In the genomic region with DNA sequence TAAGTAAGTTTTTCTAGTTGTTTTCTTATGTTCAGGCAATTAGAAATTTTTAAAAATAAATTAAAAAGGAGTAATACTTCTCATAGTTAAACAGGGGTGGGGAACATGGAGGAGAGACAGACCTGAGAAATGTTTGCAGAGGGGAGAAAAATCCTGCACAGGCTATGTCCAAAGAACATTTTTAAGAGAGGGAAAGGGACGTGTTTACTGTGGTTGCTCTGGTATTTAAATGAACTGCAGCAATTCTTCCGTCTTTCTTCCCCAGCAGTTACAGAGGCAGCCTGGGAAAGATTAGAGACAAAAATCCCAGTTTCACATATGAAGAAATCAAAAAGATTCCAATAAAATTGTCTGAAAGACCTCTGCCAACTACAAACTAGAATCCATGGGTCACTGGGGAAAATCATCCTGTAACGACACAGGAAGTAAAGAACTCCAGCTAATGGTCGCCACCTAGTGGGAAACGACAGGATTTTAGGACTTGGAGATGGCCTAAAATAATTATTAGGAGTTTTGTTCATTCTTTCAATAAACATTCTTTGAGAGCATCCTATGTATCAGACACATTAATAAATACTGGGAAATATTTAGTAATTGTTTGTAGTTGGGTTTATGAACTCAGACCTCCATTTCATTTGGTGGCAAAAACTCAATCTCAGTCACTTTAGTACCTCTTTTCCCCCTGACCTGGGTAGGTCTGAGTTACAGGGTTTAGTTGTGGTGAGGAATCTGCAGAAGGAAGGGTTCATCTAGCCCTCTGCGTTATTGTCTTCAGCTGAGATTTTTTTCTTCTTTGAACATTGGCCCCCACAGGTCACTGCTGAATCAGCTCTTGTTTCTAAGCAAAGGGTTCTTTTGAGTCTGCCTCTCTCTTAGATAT, we compare ENCODE assay signal across 8 cellular contexts.
A peak's percentile ranks its signal among the peaks of the same experiment; 100 is the strongest.
DNase-seq lines count a peak whose midpoint lies in the region; ATAC-seq, FAIRE-seq and TF ChIP-seq lines count a peak whose summit lies in the region.

No MANE protein-coding gene starts in this region.

- TF ChIP-seq POLR2A in H1 (IDR thresholded peaks at IDR 0.05; ENCODE audit: control extremely low read depth in 1 of 2, low read depth in 2 of 2, low read length in 2 of 2): no peak

- peak; percentile 93 for FAIRE-seq in H1 (lab: Jason Lieb, UNC)

- intact Hi-C loops in lower lobe of right lung (cut with DNase I): loop anchor here (5.0 kb wide), 1 partner anchor 118 kb away; no protein-coding TSS in a partner anchor

- TF ChIP-seq EP300 in H1 (IDR thresholded peaks at IDR 0.05; ENCODE audit: borderline replicate concordance in 1 of 2, low read depth in 2 of 2, low read length in 2 of 2): no peak

- H4K91ac ChIP-seq in H1 (replicated peaks; ENCODE audit: insufficient read length, low read length): no peak overlapping the region

- no peak overlapping the region for H3K18ac ChIP-seq in H1 (ENCODE audit: extremely low read depth, low read length)

- H2BK20ac ChIP-seq in H1 (ENCODE audit: low read length): no peak overlapping the region

- peak overlapping the region; percentile 89; the same call in 1 of the 2 replicates for H2AFZ ChIP-seq in H1 (ENCODE audit: low read length)

- no peak overlapping the region for H3K4ac ChIP-seq in H1 (replicated peaks; ENCODE audit: insufficient read length, low read depth, low read length)

- H3K4me2 ChIP-seq in H1 (ENCODE audit: insufficient read depth in 1 of 2, low read depth in 2 of 2, low read length in 2 of 2): no peak overlapping the region

- WGBS in H1 (ENCODE audit: extremely low coverage in 1 of 2, insufficient coverage in 1 of 2, insufficient read length in 1 of 2, insufficient replicate concordance in 2 of 2, low coverage in 1 of 2, low lambda C conversion rate in 2 of 2, missing lambda C conversion rate in 1 of 2), 2 experiments: 28% methylated on average over 6 of the region's 6 CpGs; no CpG with 5 or more reads in 1 of the 2 experiments

- H3K4me1 ChIP-seq in RWPE2 (ENCODE audit: insufficient read depth, poor library complexity, severe bottlenecking): no peaks in the 10 kb centered on the region
- H3K4me1 ChIP-seq in H1 (replicated peaks in 1 of 4; ENCODE audit: control insufficient read depth in 3 of 4, insufficient read depth in 4 of 4, low read length in 3 of 4): no peaks in the 10 kb centered on the region
- H3K4me1 ChIP-seq in lower lobe of right lung: no peaks in the 10 kb centered on the region
- H3K4me1 ChIP-seq in thoracic aorta (ENCODE audit: control insufficient read depth in 1 of 2, low read depth in 2 of 2): no peaks in the 10 kb centered on the region

- TF ChIP-seq CTCF in AG09309 (IDR thresholded peaks at IDR 0.05; ENCODE audit: control insufficient read depth, insufficient read depth, low read depth, low read length, missing control alignments) (peak; percentile 75), GM12865 (IDR thresholded peaks at IDR 0.05; ENCODE audit: insufficient read depth, low read depth, low read length, missing control alignments) (peak; percentile 65), RWPE2 (IDR thresholded peaks at IDR 0.05; ENCODE audit: poor library complexity, severe bottlenecking) (peak; percentile 85), H1 (IDR thresholded peaks at IDR 0.05; ENCODE audit: control extremely low read depth in 1 of 3, insufficient read depth in 1 of 3, low read depth in 1 of 3, low read length in 3 of 3) (peak in 2 of 3 experiments; percentile 75 to 85; a peak in 3 of 4 replicates), lower lobe of right lung (IDR thresholded peaks at IDR 0.05) (peak; percentile 75), thoracic aorta (IDR thresholded peaks at IDR 0.05) (peak; percentile 77)

- no peak overlapping the region for H2BK12ac ChIP-seq in H1 (ENCODE audit: low read depth, low read length)

- H3K56ac ChIP-seq in H1 (replicated peaks; ENCODE audit: insufficient read length, low read depth, low read length): no peak overlapping the region

- no peaks in the 10 kb centered on the region for H3K79me2 ChIP-seq in H1 (ENCODE audit: control insufficient read depth in 1 of 2, insufficient read depth in 2 of 2, low read length in 2 of 2)

- no peak overlapping the region for H2BK15ac ChIP-seq in H1 (ENCODE audit: low read length)

- POLR2A ChIA-PET in H1 (lab: Charles Lee; ENCODE audit: partially characterized antibody): interaction anchor here (1.7 kb wide), 1 partner anchor 116 kb away, joined by 5 read pairs; no protein-coding TSS in a partner anchor

- H3K27ac ChIP-seq in RWPE2 (ENCODE audit: poor library complexity, severe bottlenecking) (no peak overlapping the region), H1 (ENCODE audit: low read depth, low read length) (no peak overlapping the region), lower lobe of right lung (no peak overlapping the region), thoracic aorta (no peak overlapping the region)

- CTCF ChIA-PET in H1 (lab: Charles Lee; ENCODE audit: partially characterized antibody): interaction anchor here (0.7 to 4.8 kb wide), 39 partner anchors 8 to 253 kb away, joined by 3 to 79 read pairs (median 4); partner anchors contain the start of gene GOLIM4

- H3K9me3 ChIP-seq in RWPE2 (ENCODE audit: severe bottlenecking) (no peaks in the 10 kb centered on the region), H1 (ENCODE audit: insufficient read depth in 2 of 2, low read depth in 1 of 2, low read length in 1 of 2) (no peaks in the 10 kb centered on the region), lower lobe of right lung (no peaks in the 10 kb centered on the region), thoracic aorta (no peaks in the 10 kb centered on the region)

- no peak overlapping the region for H2BK5ac ChIP-seq in H1 (ENCODE audit: low read depth, low read length)

- DNase-seq in AG09309 (ENCODE audit: low read depth) (peak; percentile 60), GM12865 (ENCODE audit: low read depth) (peak; percentile 83), M059J (ENCODE audit: low read depth) (peak; percentile 81), RWPE2 (ENCODE audit: low spot score) (no peak), H1 (ENCODE audit: low read depth in 1 of 2, low spot score in 2 of 2) (no peak), lower lobe of right lung (no peak), thoracic aorta (ENCODE audit: low spot score) (no peak)

- H2BK120ac ChIP-seq in H1 (replicated peaks; ENCODE audit: low read depth, low read length): no peak overlapping the region

- H4K8ac ChIP-seq in H1 (ENCODE audit: extremely low read depth, insufficient read depth, low read length): no peak overlapping the region

- H3K9ac ChIP-seq in H1 (replicated peaks in 1 of 4; ENCODE audit: extremely low read depth in 1 of 4, low read depth in 3 of 4, low read length in 3 of 4): no peak overlapping the region

- no peaks in the 10 kb centered on the region for H3K23me2 ChIP-seq in H1 (ENCODE audit: low read depth, low read length)

- no peaks in the 10 kb centered on the region for H3K36me3 ChIP-seq in RWPE2 (ENCODE audit: low read depth)
- H3K36me3 ChIP-seq in H1 (ENCODE audit: control insufficient read depth in 2 of 4, insufficient read depth in 4 of 4, low read length in 3 of 4): no peaks in the 10 kb centered on the region
- no peaks in the 10 kb centered on the region for H3K36me3 ChIP-seq in lower lobe of right lung
- H3K36me3 ChIP-seq in thoracic aorta: no peaks in the 10 kb centered on the region

- no peak overlapping the region for H3K14ac ChIP-seq in H1 (ENCODE audit: insufficient read length)

- H4K5ac ChIP-seq in H1 (ENCODE audit: insufficient read length, low read depth, low read length): no peak overlapping the region

- no peak overlapping the region for H3K23ac ChIP-seq in H1 (ENCODE audit: insufficient read length)

- ATAC-seq in HG02571 (IDR thresholded peaks at IDR 0.05; ENCODE audit: unreplicated experiment) (peak; percentile 84), RWPE2 (ENCODE audit: low read depth) (peak; percentile 74), lower lobe of right lung (peak; percentile 68 to 87), thoracic aorta (ENCODE audit: insufficient number of reproducible peaks, low FRiP score, low read depth) (peak; percentile 61)

- peak; percentile 85 to 89 for TF ChIP-seq RAD21 in H1 (IDR thresholded peaks at IDR 0.05 in 1 of 2, conservative IDR thresholded peaks at IDR 0.05 in 1 of 2; ENCODE audit: low read depth in 2 of 2, low read length in 2 of 2)

- no peak overlapping the region for H2AK5ac ChIP-seq in H1 (ENCODE audit: low read depth, low read length)

- H3K27me3 ChIP-seq in RWPE2 (ENCODE audit: insufficient read depth, poor library complexity, severe bottlenecking) (no peaks in the 10 kb centered on the region), H1 (replicated peaks in 1 of 4; ENCODE audit: control insufficient read depth in 3 of 4, extremely low read depth in 1 of 4, insufficient read depth in 3 of 4, low read length in 3 of 4) (no peaks in the 10 kb centered on the region), lower lobe of right lung (ENCODE audit: low read depth) (no peaks in the 10 kb centered on the region), thoracic aorta (replicated peaks; ENCODE audit: insufficient read depth) (no peaks in the 10 kb centered on the region)

- H3K4me3 ChIP-seq in AG09309 (ENCODE audit: control insufficient read depth, low read depth, low read length): no peak overlapping the region
- no peak overlapping the region for H3K4me3 ChIP-seq in GM12865 (ENCODE audit: low read depth, low read length)
- no peak overlapping the region for H3K4me3 ChIP-seq in RWPE2 (ENCODE audit: severe bottlenecking)
- H3K4me3 ChIP-seq in H1 (ENCODE audit: extremely low read depth in 1 of 4, insufficient read depth in 2 of 4, low read depth in 3 of 4, low read length in 4 of 4): no peak overlapping the region
- H3K4me3 ChIP-seq in lower lobe of right lung: no peak overlapping the region
- peak overlapping the region; percentile 44 for H3K4me3 ChIP-seq in thoracic aorta

- H3K79me1 ChIP-seq in H1 (ENCODE audit: low read depth, low read length): no peaks in the 10 kb centered on the region

- no peaks in the 10 kb centered on the region for H4K20me1 ChIP-seq in H1 (replicated peaks in 1 of 2; ENCODE audit: control insufficient read depth in 1 of 2, insufficient read depth in 2 of 2, low read length in 2 of 2)

TF ChIP-seq in H1, 55 proteins besides CTCF, POLR2A, EP300 and RAD21:
- TF ChIP-seq, protein P1, sequence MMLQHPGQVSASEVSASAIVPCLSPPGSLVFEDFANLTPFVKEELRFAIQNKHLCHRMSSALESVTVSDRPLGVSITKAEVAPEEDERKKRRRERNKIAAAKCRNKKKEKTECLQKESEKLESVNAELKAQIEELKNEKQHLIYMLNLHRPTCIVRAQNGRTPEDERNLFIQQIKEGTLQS (IDR thresholded peaks at IDR 0.05; ENCODE audit: insufficient read depth, low read depth, low read length): no peak
- TF ChIP-seq SP2 (IDR thresholded peaks at IDR 0.05; ENCODE audit: low read length) (no peak), POU5F1 (IDR thresholded peaks at IDR 0.05; ENCODE audit: low read depth, low read length) (no peak), HDAC6 (IDR thresholded peaks at IDR 0.05; ENCODE audit: low read depth, low read length) (no peak), POLR2AphosphoS5 (IDR thresholded peaks at IDR 0.05; ENCODE audit: low read depth, low read length) (no peak), RNF2 (IDR thresholded peaks at IDR 0.05; ENCODE audit: borderline replicate concordance, low read depth, low read length, missing control alignments, poor library complexity, severe bottlenecking) (no peak)

Comparison
In these comparisons a context has a peak if more than half of its experiments do, and no peak if none do; other contexts are left out.
1. DNase-seq: peak in AG09309 (single experiment), GM12865 (single experiment) and M059J (single experiment); none in RWPE2 (single experiment), H1 (0 of 2), lower lobe of right lung (single experiment) and thoracic aorta (single experiment).
2. Peak in every context shown above with its lines, with median percentiles within 50 percentile points of each other: CTCF ChIP-seq and ATAC-seq.